8 cellular contexts compared by ENCODE assay signal in genomic region chr2:65722028-65722427, GRCh38.
DNase-seq lines count a peak whose midpoint lies in the region; ATAC-seq and TF ChIP-seq lines count a peak whose summit lies in the region.

No MANE protein-coding gene starts in this region.

- peaks cover 4 to 19% of the 10 kb centered on the region in 2 donors for H3K27me3 Mint-ChIP-seq in natural killer cell treated with Interleukin-12 subunit alpha and Interleukin-12 subunit beta and Interleukin-15 and Interleukin-18, amount 100 ng/mL, for 72 hours
- no peaks in the 10 kb centered on the region for H3K27me3 Mint-ChIP-seq in T-helper 2 cell treated with Interferon-gamma antibody and Interleukin-4, amounts not matched to agents 5 μg/mL and 100 μg/mL, for 36 hours (ENCODE audit: low read depth)

- H3K27ac ChIP-seq in Panc1 (ENCODE audit: low read length) = no peak overlapping the region
- H3K27ac ChIP-seq in parathyroid adenoma = no peak overlapping the region
- no peak overlapping the region for H3K27ac ChIP-seq in coronary artery

- H3K4me3 ChIP-seq in Panc1 (ENCODE audit: low read depth in 2 of 2, low read length in 2 of 2) (no peak overlapping the region), parathyroid adenoma (ENCODE audit: low read depth, low read length) (no peak overlapping the region), coronary artery (no peak overlapping the region)

- CTCF ChIA-PET in Panc1 (lab: Charles Lee) = no interaction called here

- H3K36me3 ChIP-seq in Panc1 (ENCODE audit: control insufficient read depth, insufficient read depth, low read length) (no peaks in the 10 kb centered on the region), parathyroid adenoma (ENCODE audit: control insufficient read depth, insufficient read depth, low read length) (no peaks in the 10 kb centered on the region)

- no peaks in the 10 kb centered on the region for H3K9me3 Mint-ChIP-seq in natural killer cell treated with Interleukin-12 subunit alpha and Interleukin-12 subunit beta and Interleukin-15 and Interleukin-18, amount 100 ng/mL, for 72 hours
- H3K9me3 Mint-ChIP-seq in T-helper 2 cell treated with Interferon-gamma antibody and Interleukin-4, amounts not matched to agents 5 μg/mL and 100 μg/mL, for 36 hours = no peaks in the 10 kb centered on the region

- H3K27me3 ChIP-seq in Panc1 (ENCODE audit: control insufficient read depth, insufficient read depth, low read length) (no peaks in the 10 kb centered on the region; the same call in 1 of the 2 replicates), parathyroid adenoma (ENCODE audit: control insufficient read depth, insufficient read depth, low read length) (no peaks in the 10 kb centered on the region)

- intact Hi-C loops in Panc1 (cut with micrococcal nuclease; ENCODE audit: unreplicated experiment) = no loop called here

- H3K79me2 ChIP-seq in parathyroid adenoma = no peaks in the 10 kb centered on the region

- H3K36me3 Mint-ChIP-seq in natural killer cell treated with Interleukin-12 subunit alpha and Interleukin-12 subunit beta and Interleukin-15 and Interleukin-18, amount 100 ng/mL, for 72 hours = no peaks in the 10 kb centered on the region
- no peaks in the 10 kb centered on the region for H3K36me3 Mint-ChIP-seq in T-helper 2 cell treated with Interferon-gamma antibody and Interleukin-4, amounts not matched to agents 5 μg/mL and 100 μg/mL, for 36 hours (ENCODE audit: low read depth)

- no peaks in the 10 kb centered on the region for H3K9me3 ChIP-seq in Panc1 (ENCODE audit: control insufficient read depth, insufficient read depth, low read depth, low read length)
- H3K9me3 ChIP-seq in parathyroid adenoma (ENCODE audit: control insufficient read depth, low read length) = no peaks in the 10 kb centered on the region

- BruUV-seq in Panc1 (replicated peaks; lab: Mats Ljungman, UMichigan) = no TSS peak

- H3K27ac Mint-ChIP-seq in natural killer cell treated with Interleukin-12 subunit alpha and Interleukin-12 subunit beta and Interleukin-15 and Interleukin-18, amount 100 ng/mL, for 72 hours = no peak overlapping the region
- H3K27ac Mint-ChIP-seq in T-helper 2 cell treated with Interferon-gamma antibody and Interleukin-4, amounts not matched to agents 5 μg/mL and 100 μg/mL, for 36 hours = no peak overlapping the region

- H3K4me1 ChIP-seq in Panc1 (ENCODE audit: control insufficient read depth, insufficient read depth, low read length) = no peaks in the 10 kb centered on the region
- H3K4me1 ChIP-seq in parathyroid adenoma = no peaks in the 10 kb centered on the region

- DNase-seq in ELR (ENCODE audit: low read depth) = peak; percentile 6
- no peak for DNase-seq in Panc1 (ENCODE audit: low read depth, low spot score)
- peak; percentile 7 for DNase-seq in glomerular visceral epithelial cell (ENCODE audit: extremely low spot score)
- DNase-seq in natural killer cell treated with Interleukin-12 subunit alpha and Interleukin-12 subunit beta and Interleukin-15 and Interleukin-18, amount 100 ng/mL, for 72 hours (ENCODE audit: low spot score) = no peak
- DNase-seq in T-helper 2 cell treated with Interferon-gamma antibody and Interleukin-4, amounts not matched to agents 5 μg/mL and 100 μg/mL, for 36 hours (ENCODE audit: low spot score) = no peak
- no peak for DNase-seq in coronary artery (ENCODE audit: low spot score)

- ATAC-seq in Panc1 (peak; percentile 88), HG02852 (IDR thresholded peaks at IDR 0.05; ENCODE audit: unreplicated experiment) (no peak)
- ATAC-seq in natural killer cell treated with Interleukin-12 subunit alpha and Interleukin-12 subunit beta and Interleukin-15 and Interleukin-18, amount 100 ng/mL, for 72 hours = no peak

- peak; percentile 40 for TF ChIP-seq CTCF in Panc1 (IDR thresholded peaks at IDR 0.05)
- TF ChIP-seq CTCF in parathyroid adenoma (IDR thresholded peaks at IDR 0.05) = peak; percentile 54
- no peak for TF ChIP-seq CTCF in coronary artery (IDR thresholded peaks at IDR 0.05)

- no peaks in the 10 kb centered on the region for H3K4me1 Mint-ChIP-seq in natural killer cell treated with Interleukin-12 subunit alpha and Interleukin-12 subunit beta and Interleukin-15 and Interleukin-18, amount 100 ng/mL, for 72 hours (ENCODE audit: low read depth in 2 of 2)
- no peaks in the 10 kb centered on the region for H3K4me1 Mint-ChIP-seq in T-helper 2 cell treated with Interferon-gamma antibody and Interleukin-4, amounts not matched to agents 5 μg/mL and 100 μg/mL, for 36 hours (ENCODE audit: low read depth)

- H2AFZ ChIP-seq in parathyroid adenoma = peak overlapping the region; percentile 7

- H3K4me3 Mint-ChIP-seq in natural killer cell treated with Interleukin-12 subunit alpha and Interleukin-12 subunit beta and Interleukin-15 and Interleukin-18, amount 100 ng/mL, for 72 hours = no peak overlapping the region
- H3K4me3 Mint-ChIP-seq in T-helper 2 cell treated with Interferon-gamma antibody and Interleukin-4, amounts not matched to agents 5 μg/mL and 100 μg/mL, for 36 hours = no peak overlapping the region

- POLR2A ChIA-PET in Panc1 (lab: Charles Lee) = no interaction called here

- no peak overlapping the region for H3K9ac ChIP-seq in parathyroid adenoma

- in situ Hi-C loops in Panc1 (cut with HindIII; ENCODE audit: low pct_unique_long_range_greater_than_20kb, low sequenced_read_pairs) = no loop called here

- no peak overlapping the region for H3K4me2 ChIP-seq in parathyroid adenoma (ENCODE audit: low read length)

Comparison
In these comparisons a context has a peak if more than half of its experiments do, and no peak if none do; other contexts are left out.
1. DNase-seq: peak in ELR (single experiment) and glomerular visceral epithelial cell (single experiment); none in Panc1 (single experiment), natural killer cell treated with Interleukin-12 subunit alpha and Interleukin-12 subunit beta and Interleukin-15 and Interleukin-18, amount 100 ng/mL, for 72 hours (single experiment), T-helper 2 cell treated with Interferon-gamma antibody and Interleukin-4, amounts not matched to agents 5 μg/mL and 100 μg/mL, for 36 hours (single experiment) and coronary artery (single experiment).